22 cellular contexts compared by ENCODE assay signal in genomic region chr18:41025666-41026065, GRCh38.
A peak's percentile ranks its signal among the peaks of the same experiment; 100 is the strongest.
DNase-seq lines count a peak whose midpoint lies in the region; ATAC-seq, FAIRE-seq and TF ChIP-seq lines count a peak whose summit lies in the region.
"Had no signal": no experiment of that assay in that cellular context is flagged by ENCODE, and none has a peak within 500 bp of the region (broad histone marks: within the 10 kb centered on the region; RNA-seq: fewer than 3 reads in every experiment).

No MANE protein-coding gene starts in this region.

- H2AFZ ChIP-seq in neural progenitor cell (replicated peaks) = no peak overlapping the region
- H2AFZ ChIP-seq: GM23248 had no signal

- POLR2A ChIA-PET in naive thymus-derived CD4-positive, alpha-beta T cell (lab: Charles Lee) = no interaction called here

- H3K27ac Mint-ChIP-seq in neural progenitor cell = peak overlapping the region; percentile 32
- no peak overlapping the region for H3K27ac Mint-ChIP-seq in naive thymus-derived CD4-positive, alpha-beta T cell
- H3K27ac Mint-ChIP-seq: B cell had no signal

- peak; percentile 86 for ATAC-seq in GM18858 (IDR thresholded peaks at IDR 0.05; ENCODE audit: unreplicated experiment)
- ATAC-seq in GM21717 (IDR thresholded peaks at IDR 0.05; ENCODE audit: unreplicated experiment) = peak; percentile 87
- peak; percentile 58 for ATAC-seq in HG03469 (IDR thresholded peaks at IDR 0.05; ENCODE audit: unreplicated experiment)
- ATAC-seq in HG02870 (IDR thresholded peaks at IDR 0.05; ENCODE audit: unreplicated experiment) = no peak
- ATAC-seq in naive thymus-derived CD4-positive, alpha-beta T cell = no peak
- ATAC-seq: A549, HCT116 had no signal

- H3K9me3 ChIP-seq in neural progenitor cell (ENCODE audit: low read depth) = no peaks in the 10 kb centered on the region
- no peaks in the 10 kb centered on the region for H3K9me3 ChIP-seq in naive thymus-derived CD4-positive, alpha-beta T cell (ENCODE audit: control insufficient read depth in 2 of 3, low read length in 3 of 3)
- H3K9me3 ChIP-seq: A549 had no signal

- no peak for TF ChIP-seq POLR2A in GM12892 (IDR thresholded peaks at IDR 0.05; ENCODE audit: low read depth, low read length)

- H3K27me3 ChIP-seq in neural progenitor cell = no peaks in the 10 kb centered on the region
- H3K27me3 ChIP-seq in naive thymus-derived CD4-positive, alpha-beta T cell (ENCODE audit: control insufficient read depth in 2 of 2, insufficient read depth in 2 of 2, low read length in 2 of 2) = no peaks in the 10 kb centered on the region

- H3K4me3 Mint-ChIP-seq in neural progenitor cell = no peak overlapping the region
- no peak overlapping the region for H3K4me3 Mint-ChIP-seq in naive thymus-derived CD4-positive, alpha-beta T cell
- H3K4me3 Mint-ChIP-seq: B cell had no signal

- H3K79me2 ChIP-seq in neural progenitor cell (ENCODE audit: low read depth) = no peaks in the 10 kb centered on the region

- H3K9me3 Mint-ChIP-seq in neural progenitor cell = no peaks in the 10 kb centered on the region
- peaks cover 0 to 13% (median 0%) of the 10 kb centered on the region in 11 donors for H3K9me3 Mint-ChIP-seq in naive thymus-derived CD4-positive, alpha-beta T cell

- H3K4me1 ChIP-seq in neural progenitor cell = no peaks in the 10 kb centered on the region
- H3K4me1 ChIP-seq in naive thymus-derived CD4-positive, alpha-beta T cell (ENCODE audit: control insufficient read depth in 2 of 2, insufficient read depth in 2 of 2, low read length in 2 of 2) = no peaks in the 10 kb centered on the region
- H3K4me1 ChIP-seq: A549 had no signal

- DNase-seq in neural progenitor cell (ENCODE audit: low spot score) (no peak), urothelium cell line (ENCODE audit: low spot score) (no peak), GM12892 (ENCODE audit: insufficient read length) (no peak)
- DNase-seq in naive thymus-derived CD4-positive, alpha-beta T cell = no peak
- DNase-seq: EL, GF-D8, GM23248, KBM-7, NCI-H1092, NCI-H1436 treated with DMSO at 0.1 percent for 48 hours, NCI-H2081, NCI-H2171, NCI-H345, Right ventricle myocardium superior had no signal

- H3K4me1 Mint-ChIP-seq in neural progenitor cell = peaks cover 10% of the 10 kb centered on the region
- H3K4me1 Mint-ChIP-seq in naive thymus-derived CD4-positive, alpha-beta T cell = no peaks in the 10 kb centered on the region
- H3K4me1 Mint-ChIP-seq: B cell had no signal

- H3K27ac ChIP-seq in neural progenitor cell = no peak overlapping the region
- no peak overlapping the region for H3K27ac ChIP-seq in naive thymus-derived CD4-positive, alpha-beta T cell (ENCODE audit: low read depth, low read length)
- H3K27ac ChIP-seq: A549, GM23248 had no signal

- peaks cover 2% of the 10 kb centered on the region for H3K27me3 Mint-ChIP-seq in neural progenitor cell (ENCODE audit: insufficient read depth, low read depth)
- no peaks in the 10 kb centered on the region for H3K27me3 Mint-ChIP-seq in naive thymus-derived CD4-positive, alpha-beta T cell
- H3K27me3 Mint-ChIP-seq: B cell had no signal

- H3K36me3 Mint-ChIP-seq in neural progenitor cell = no peaks in the 10 kb centered on the region
- no peaks in the 10 kb centered on the region for H3K36me3 Mint-ChIP-seq in naive thymus-derived CD4-positive, alpha-beta T cell

- no peak overlapping the region for H3K4me2 ChIP-seq in neural progenitor cell
- H3K4me2 ChIP-seq: A549 had no signal

- no peaks in the 10 kb centered on the region for H4K20me1 ChIP-seq in neural progenitor cell (ENCODE audit: low read depth)

- TF ChIP-seq CTCF in neural progenitor cell (IDR thresholded peaks at IDR 0.05) = no peak

- FAIRE-seq in urothelium cell line (lab: Jason Lieb, UNC) (no peak), GM12892 (lab: Jason Lieb, UNC) (no peak)
- FAIRE-seq: A549, GM19239 had no signal

- no peaks in the 10 kb centered on the region for H3K36me3 ChIP-seq in neural progenitor cell
- no peaks in the 10 kb centered on the region for H3K36me3 ChIP-seq in naive thymus-derived CD4-positive, alpha-beta T cell (ENCODE audit: control insufficient read depth in 2 of 3, insufficient read depth in 3 of 3, low read length in 3 of 3)

- CTCF ChIA-PET in naive thymus-derived CD4-positive, alpha-beta T cell (lab: Charles Lee) = no interaction called here

- H3F3A ChIP-seq in neural progenitor cell (ENCODE audit: low read depth) = no peaks in the 10 kb centered on the region

- H3K9ac ChIP-seq in neural progenitor cell = no peak overlapping the region
- H3K9ac ChIP-seq: GM23248 had no signal

- H3K4me3 ChIP-seq in neural progenitor cell = no peak overlapping the region
- H3K4me3 ChIP-seq in naive thymus-derived CD4-positive, alpha-beta T cell (ENCODE audit: low read length) = no peak overlapping the region
- H3K4me3 ChIP-seq: A549, GM23248 had no signal

- intact Hi-C loops in naive thymus-derived CD4-positive, alpha-beta T cell (cut with micrococcal nuclease) = no loop called here

Comparison
In these comparisons a context has a peak if more than half of its experiments do, and no peak if none do; other contexts are left out.
1. ATAC-seq: peak in GM18858 (single experiment), GM21717 (single experiment) and HG03469 (single experiment); none in HG02870 (single experiment) and naive thymus-derived CD4-positive, alpha-beta T cell (single experiment).